20 cellular contexts compared by ENCODE assay signal in genomic region chr4:176549161-176549865, GRCh38.
DNase-seq lines count a peak whose midpoint lies in the region; ATAC-seq lines count a peak whose summit lies in the region.
"Had no signal": no experiment of that assay in that cellular context is flagged by ENCODE, and none has a peak within 500 bp of the region (broad histone marks: within the 10 kb centered on the region; RNA-seq: fewer than 3 reads in every experiment).

No MANE protein-coding gene starts in this region.

- H3K27me3 ChIP-seq in adipocyte (replicated peaks; ENCODE audit: control insufficient read depth, insufficient read depth, low read length) = no peaks in the 10 kb centered on the region
- H3K27me3 ChIP-seq: BLaER1 treated with 17β-estradiol and CSF1 and Interleukin-3, amounts not matched to agents 10 nM and 100 nM; gastroesophageal sphincter; pancreas; spleen; testis had no signal

- peak overlapping the region; percentile 1 for H3K4me3 ChIP-seq in adipocyte (ENCODE audit: low read length)
- H3K4me3 ChIP-seq: BLaER1 treated with 17β-estradiol and CSF1 and Interleukin-3, amounts not matched to agents 10 nM and 100 nM; gastroesophageal sphincter; pancreas; spleen; testis had no signal

- no peaks in the 10 kb centered on the region for H3K9me3 ChIP-seq in adipocyte (ENCODE audit: control insufficient read depth, low read length)
- H3K9me3 ChIP-seq: pancreas, testis had no signal

- H3K36me3 ChIP-seq in adipocyte (ENCODE audit: control insufficient read depth, insufficient read depth, low read length, severe bottlenecking) = no peaks in the 10 kb centered on the region
- H3K36me3 ChIP-seq: BLaER1 treated with 17β-estradiol and CSF1 and Interleukin-3, amounts not matched to agents 10 nM and 100 nM; gastroesophageal sphincter; pancreas; spleen had no signal

- DNase-seq in HT1080 (ENCODE audit: low read depth) (peak; percentile 37), adipocyte (ENCODE audit: low read depth) (peak; percentile 41), foreskin melanocyte (peak; percentile 73), pons (ENCODE audit: low spot score) (no peak), putamen (ENCODE audit: low spot score) (no peak), left cardiac atrium (no peak)
- DNase-seq: activated CD8-positive, alpha-beta T cell treated with anti-CD3 and anti-CD28 coated beads for 36 hours; activated naive CD8-positive, alpha-beta T cell treated with anti-CD3 and anti-CD28 coated beads, Interleukin-2, amount 50 U/mL, for 24 hours; DMS153; endodermal cell; Karpas-422; left ventricle myocardium superior; NCI-H1436; pancreas; spleen; T-helper 1 cell; testis had no signal

- ATAC-seq in GM18502 (IDR thresholded peaks at IDR 0.05; ENCODE audit: poor library complexity, unreplicated experiment) (no peak), left cardiac atrium (no peak)
- ATAC-seq: activated CD8-positive, alpha-beta T cell treated with anti-CD3 and anti-CD28 coated beads for 36 hours; activated naive CD8-positive, alpha-beta T cell treated with anti-CD3 and anti-CD28 coated beads, Interleukin-2, amount 50 U/mL, for 24 hours; gastroesophageal sphincter; left ventricle myocardium superior; pancreas had no signal

- H3K4me1 ChIP-seq in adipocyte (ENCODE audit: control insufficient read depth, insufficient read depth, low read length) = peaks cover 12% of the 10 kb centered on the region
- H3K4me1 ChIP-seq: BLaER1 treated with 17β-estradiol and CSF1 and Interleukin-3, amounts not matched to agents 10 nM and 100 nM; pancreas; spleen; testis had no signal

- no peak overlapping the region for H3K9ac ChIP-seq in adipocyte (ENCODE audit: low read length)
- H3K9ac ChIP-seq: BLaER1 treated with 17β-estradiol and CSF1 and Interleukin-3, amounts not matched to agents 10 nM and 100 nM had no signal

- intact Hi-C loops in left cardiac atrium (cut with DNase I) = no loop called here

Comparison
In these comparisons a context has a peak if more than half of its experiments do, and no peak if none do; other contexts are left out.
1. DNase-seq: peak in HT1080 (single experiment), adipocyte (single experiment) and foreskin melanocyte (single experiment); none in pons (single experiment), putamen (single experiment) and left cardiac atrium (single experiment).